10 cellular contexts compared by ENCODE assay signal in the genomic region with DNA sequence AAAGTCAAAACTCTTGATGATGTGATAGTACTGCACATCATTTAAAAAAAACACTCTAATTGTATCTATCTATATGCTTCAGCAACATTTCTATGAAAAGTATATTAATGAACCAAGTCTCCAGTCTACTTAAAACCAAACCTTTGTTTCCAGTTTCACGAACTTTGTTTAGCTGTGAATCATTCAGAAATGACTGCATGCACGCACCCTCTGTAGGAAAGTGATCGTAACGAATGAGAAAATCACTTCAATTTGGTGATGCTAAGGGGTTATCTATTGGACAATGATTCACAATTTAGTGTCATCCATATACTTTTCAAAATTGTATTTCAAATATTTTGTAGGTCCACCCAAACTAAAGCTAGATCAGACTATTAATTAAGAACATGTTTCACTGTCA.
"Had no signal": no experiment of that assay in that cellular context is flagged by ENCODE, and none has a peak within 500 bp of the region (broad histone marks: within the 10 kb centered on the region; RNA-seq: fewer than 3 reads in every experiment).

No MANE protein-coding gene starts in this region.

- FAIRE-seq: HTR-8/SVneo, K562 had no signal

- H2AFZ ChIP-seq: GM23248 had no signal

- DNase-seq: GM23248, GOT3, H7, IMR-90, Kasumi-1, KG1 had no signal

- H3K4me1 ChIP-seq: HAP-1 had no signal

- ATAC-seq: HCT116, K562 had no signal

- H3K27ac ChIP-seq: GM23248 had no signal

- H3K9ac ChIP-seq: GM23248 had no signal

- H3K9me3 ChIP-seq: HAP-1 had no signal

- H3K36me3 ChIP-seq: HAP-1 had no signal

- H3K4me3 ChIP-seq: GM23248, HAP-1, K562 had no signal
